Comparison of ENCODE assay signal across 8 cellular contexts in the genomic region with DNA sequence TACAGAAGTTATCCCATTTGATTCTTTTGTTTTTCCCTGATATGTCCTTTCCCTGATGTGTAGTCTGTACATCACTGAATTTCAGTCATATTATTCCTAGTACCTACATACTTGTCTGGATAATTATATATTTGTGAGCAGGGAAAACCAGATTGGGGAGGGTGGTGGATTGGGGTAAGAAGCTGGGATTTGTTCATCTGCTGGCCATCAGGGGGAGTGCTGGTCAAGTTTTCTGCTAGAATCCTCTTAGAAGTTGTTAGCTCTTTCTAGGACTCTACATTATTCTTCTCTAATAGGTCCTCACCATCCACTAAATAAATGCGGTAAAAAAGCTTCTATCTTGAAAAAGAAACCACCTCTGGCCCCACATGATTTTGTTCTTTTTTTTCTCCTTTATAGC.
DNase-seq lines count a peak whose midpoint lies in the region; ATAC-seq and TF ChIP-seq lines count a peak whose summit lies in the region.

No MANE protein-coding gene starts in this region.

- H3K9me3 ChIP-seq in osteoblast (ENCODE audit: low read depth, low read length): no peaks in the 10 kb centered on the region

- H3K36me3 ChIP-seq in osteoblast (ENCODE audit: insufficient read depth, low read length): no peaks in the 10 kb centered on the region

- H3K79me2 ChIP-seq in osteoblast (ENCODE audit: insufficient read depth, low read length): no peaks in the 10 kb centered on the region

- TF ChIP-seq CTCF in coronary artery (IDR thresholded peaks at IDR 0.05): peak; percentile 21
- TF ChIP-seq CTCF in osteoblast (IDR thresholded peaks at IDR 0.05; ENCODE audit: extremely low read depth, low read depth, low read length): peak; percentile 38

- H3K4me2 ChIP-seq in osteoblast (ENCODE audit: insufficient read depth, low read length): no peak overlapping the region

- H2AFZ ChIP-seq in osteoblast (ENCODE audit: low read length): no peak overlapping the region

- no peaks in the 10 kb centered on the region for H3K4me1 ChIP-seq in osteoblast (ENCODE audit: insufficient read depth, low read length)

- H3K27ac ChIP-seq in coronary artery (no peak overlapping the region), osteoblast (ENCODE audit: low read depth, low read length) (no peak overlapping the region)

- no peaks in the 10 kb centered on the region for H3K27me3 ChIP-seq in osteoblast (ENCODE audit: insufficient read depth, low read length)

- DNase-seq in A172 (ENCODE audit: low spot score): peak; percentile 38
- DNase-seq in GF-D8 (lab: John Stamatoyannopoulos, UW): peak; percentile 7
- peak; percentile 67 for DNase-seq in NCI-H748 treated with DMSO at 0.1 percent for 48 hours (lab: John Stamatoyannopoulos, UW)
- no peak for DNase-seq in coronary artery (ENCODE audit: low spot score)
- peak; percentile 68 for DNase-seq in osteoblast (ENCODE audit: insufficient read length, low spot score, missing footprints)
- DNase-seq in T-helper 9 cell: no peak

- H3K4me3 ChIP-seq in coronary artery (no peak overlapping the region), osteoblast (ENCODE audit: insufficient read depth, low read length) (no peak overlapping the region)

- ATAC-seq in HG02759 (IDR thresholded peaks at IDR 0.05; ENCODE audit: unreplicated experiment) (peak; percentile 57), HG02571 (IDR thresholded peaks at IDR 0.05; ENCODE audit: unreplicated experiment) (no peak)

- H4K20me1 ChIP-seq in osteoblast (ENCODE audit: insufficient read depth, low read length): no peaks in the 10 kb centered on the region

Comparison
In these comparisons a context has a peak if more than half of its experiments do, and no peak if none do; other contexts are left out.
1. DNase-seq: peak in A172 (single experiment), GF-D8 (single experiment), NCI-H748 treated with DMSO at 0.1 percent for 48 hours (single experiment) and osteoblast (single experiment); none in coronary artery (single experiment) and T-helper 9 cell (single experiment).